15 cellular contexts compared by ENCODE assay signal in the genomic region with DNA sequence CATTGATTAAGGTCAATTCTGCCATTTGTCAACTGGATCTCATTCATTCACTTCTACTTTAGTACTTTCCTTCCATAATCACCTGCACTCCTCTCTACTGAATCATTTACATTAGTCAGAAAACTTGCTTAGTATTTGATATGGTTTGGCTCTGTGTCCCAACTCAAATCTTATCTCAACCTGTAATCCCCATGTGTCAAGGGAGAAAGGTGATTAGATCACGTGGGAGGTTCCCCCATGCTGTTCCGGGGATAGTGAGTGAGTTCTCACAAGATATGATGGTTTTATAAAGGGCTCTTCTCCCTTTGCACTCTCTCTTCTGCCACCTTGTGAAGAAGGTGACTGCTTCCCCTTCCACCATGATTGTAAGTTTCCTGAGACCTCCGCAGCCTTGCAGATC. TPM values are rescaled to one million over a fixed set of nuclear protein-coding genes. Genes with fewer than 3 reads are reported as not detected.
A peak's percentile ranks its signal among the peaks of the same experiment; 100 is the strongest.
DNase-seq lines count a peak whose midpoint lies in the region; ATAC-seq and TF ChIP-seq lines count a peak whose summit lies in the region.
"Had no signal": no experiment of that assay in that cellular context is flagged by ENCODE, and none has a peak within 500 bp of the region (broad histone marks: within the 10 kb centered on the region; RNA-seq: fewer than 3 reads in every experiment).

No MANE protein-coding gene starts in this region.

- no peaks in the 10 kb centered on the region for H3K79me1 ChIP-seq in mesendoderm (ENCODE audit: low read length)

- H3K36me3 Mint-ChIP-seq in Caco-2 (ENCODE audit: insufficient read depth, unreplicated experiment) (no peaks in the 10 kb centered on the region), endodermal cell (ENCODE audit: low read depth) (no peaks in the 10 kb centered on the region)

- H3K9ac ChIP-seq in endodermal cell (ENCODE audit: extremely low read depth, low read length, poor library complexity, severe bottlenecking) (no peak overlapping the region), mesendoderm (ENCODE audit: low read length) (no peak overlapping the region)
- H3K9ac ChIP-seq: BLaER1 treated with 17β-estradiol and CSF1 and Interleukin-3, amounts not matched to agents 10 nM and 100 nM; GM23248 had no signal

- H3K4me1 ChIP-seq in Caco-2 = peaks cover 58% of the 10 kb centered on the region
- H3K4me1 ChIP-seq in RWPE2 (ENCODE audit: insufficient read depth, poor library complexity, severe bottlenecking) = peaks cover 25% of the 10 kb centered on the region
- H3K4me1 ChIP-seq in endodermal cell (ENCODE audit: control insufficient read depth, insufficient read depth, low read length) = peaks cover 2% of the 10 kb centered on the region
- H3K4me1 ChIP-seq in mesendoderm (ENCODE audit: control insufficient read depth, low read depth, low read length) = peaks cover 2% of the 10 kb centered on the region

- H3K4me3 ChIP-seq in Caco-2 (ENCODE audit: low read depth, low read length) (no peak overlapping the region), RWPE2 (ENCODE audit: severe bottlenecking) (no peak overlapping the region), endodermal cell (ENCODE audit: low read length) (no peak overlapping the region), mesendoderm (ENCODE audit: low read length) (no peak overlapping the region)
- H3K4me3 ChIP-seq: BLaER1 treated with 17β-estradiol and CSF1 and Interleukin-3, amounts not matched to agents 10 nM and 100 nM; GM23248 had no signal

- H3K23ac ChIP-seq in mesendoderm (ENCODE audit: low read length) = no peak overlapping the region

- DNase-seq in Caco-2 (no peak), RWPE2 (ENCODE audit: low spot score) (no peak), endodermal cell (peak; percentile 76), mesendoderm (peak; percentile 85), NCI-H345 (lab: John Stamatoyannopoulos, UW) (no peak)
- DNase-seq: ACHN; Calu3; CD4-positive, CD25-positive, alpha-beta regulatory T cell; DMS 273 treated with DMSO at 0.1 percent for 48 hours; GM23248; IMR-90 had no signal

- WGBS in endodermal cell (ENCODE audit: insufficient coverage in 1 of 2, insufficient read length in 1 of 2), 2 experiments = 48 to 64% methylated on average over 2 to 3 of the region's 3 CpGs
- no CpG with 5 or more reads among the region's 3 CpGs for WGBS in mesendoderm (ENCODE audit: extremely low coverage, insufficient coverage, low lambda C conversion rate)

- H3K18ac ChIP-seq in mesendoderm (ENCODE audit: low read length) = no peak overlapping the region

- H3K27ac ChIP-seq in RWPE2 (ENCODE audit: poor library complexity, severe bottlenecking) (peak overlapping the region; percentile 59), endodermal cell (ENCODE audit: low read depth, low read length) (no peak overlapping the region), mesendoderm (ENCODE audit: low read depth, low read length) (no peak overlapping the region)
- H3K27ac ChIP-seq: BLaER1 treated with 17β-estradiol and CSF1 and Interleukin-3, amounts not matched to agents 10 nM and 100 nM; GM23248 had no signal

- TF ChIP-seq CTCF in Caco-2 (IDR thresholded peaks at IDR 0.05; ENCODE audit: insufficient read depth in 1 of 2, low read depth in 1 of 2, low read length in 1 of 2, severe bottlenecking in 1 of 2, unreplicated experiment in 1 of 2) (no peak), RWPE2 (IDR thresholded peaks at IDR 0.05; ENCODE audit: poor library complexity, severe bottlenecking) (no peak), endodermal cell (conservative IDR thresholded peaks at IDR 0.05) (peak; percentile 28)

- CTCF ChIA-PET in Caco-2 (lab: Charles Lee) = no interaction called here

- H3K27me3 ChIP-seq in Caco-2 (replicated peaks; ENCODE audit: control insufficient read depth, insufficient read depth, low read length) (no peaks in the 10 kb centered on the region), RWPE2 (ENCODE audit: insufficient read depth, poor library complexity, severe bottlenecking) (no peaks in the 10 kb centered on the region), endodermal cell (ENCODE audit: control insufficient read depth, insufficient read depth, low read length, poor library complexity, severe bottlenecking) (peaks cover 36% of the 10 kb centered on the region), mesendoderm (ENCODE audit: insufficient read depth, low read length, poor library complexity) (no peaks in the 10 kb centered on the region)
- H3K27me3 ChIP-seq: BLaER1 treated with 17β-estradiol and CSF1 and Interleukin-3, amounts not matched to agents 10 nM and 100 nM had no signal

- no peak overlapping the region for H2BK5ac ChIP-seq in mesendoderm (ENCODE audit: low read length)

- no peak overlapping the region for H4K8ac ChIP-seq in mesendoderm (ENCODE audit: low read depth, low read length)

- intact Hi-C loops in Caco-2 (cut with micrococcal nuclease; ENCODE audit: unreplicated experiment) = no loop called here

- no peak overlapping the region for H2BK120ac ChIP-seq in mesendoderm (ENCODE audit: low read depth, low read length)

- no peak overlapping the region for H2AK5ac ChIP-seq in mesendoderm (ENCODE audit: low read length)

- H3K4me3 Mint-ChIP-seq in Caco-2 (ENCODE audit: unreplicated experiment) (no peak overlapping the region), endodermal cell (no peak overlapping the region)

- H3K36me3 ChIP-seq in Caco-2 (ENCODE audit: control insufficient read depth, insufficient read depth, low read length) = no peaks in the 10 kb centered on the region
- H3K36me3 ChIP-seq in RWPE2 (ENCODE audit: low read depth) = no peaks in the 10 kb centered on the region
- H3K36me3 ChIP-seq in endodermal cell (ENCODE audit: control insufficient read depth, insufficient read depth, low read length) = no peaks in the 10 kb centered on the region
- H3K36me3 ChIP-seq in mesendoderm (ENCODE audit: control insufficient read depth, insufficient read depth, low read length) = no peaks in the 10 kb centered on the region
- H3K36me3 ChIP-seq: BLaER1 treated with 17β-estradiol and CSF1 and Interleukin-3, amounts not matched to agents 10 nM and 100 nM had no signal

- no TSS peak for BruUV-seq in Caco-2 (replicated peaks; lab: Mats Ljungman, UMichigan)

- peak overlapping the region; percentile 34 for H3K27ac Mint-ChIP-seq in Caco-2 (ENCODE audit: unreplicated experiment)
- peak overlapping the region; percentile 3 for H3K27ac Mint-ChIP-seq in endodermal cell
- H3K27ac Mint-ChIP-seq: CD4-positive, CD25-positive, alpha-beta regulatory T cell had no signal

- H3K27me3 Mint-ChIP-seq in Caco-2 (ENCODE audit: insufficient read depth, unreplicated experiment) = no peaks in the 10 kb centered on the region
- H3K27me3 Mint-ChIP-seq in endodermal cell (ENCODE audit: insufficient read depth) = peaks cover 41% of the 10 kb centered on the region

- H3K4ac ChIP-seq in mesendoderm (ENCODE audit: low read depth, low read length) = no peak overlapping the region

- H3K56ac ChIP-seq in mesendoderm (ENCODE audit: low read length) = no peak overlapping the region

- peaks cover 44% of the 10 kb centered on the region for H3K4me1 Mint-ChIP-seq in Caco-2 (ENCODE audit: low read depth, unreplicated experiment)
- H3K4me1 Mint-ChIP-seq in endodermal cell = peaks cover 37% of the 10 kb centered on the region

- ATAC-seq in RWPE2 (ENCODE audit: low read depth) = no peak
- no peak for ATAC-seq in HG02970 (IDR thresholded peaks at IDR 0.05; ENCODE audit: low FRiP score, unreplicated experiment)
- no peak for ATAC-seq in GM19463 (IDR thresholded peaks at IDR 0.05; ENCODE audit: unreplicated experiment)
- ATAC-seq: HCT116 had no signal

- H3K79me2 ChIP-seq in mesendoderm (ENCODE audit: control insufficient read depth, insufficient read depth, low read length) = no peaks in the 10 kb centered on the region

- H3K4me2 ChIP-seq in mesendoderm (ENCODE audit: low read length) = no peak overlapping the region
- H3K4me2 ChIP-seq: BLaER1 treated with 17β-estradiol and CSF1 and Interleukin-3, amounts not matched to agents 10 nM and 100 nM had no signal

- H3K9me3 Mint-ChIP-seq in Caco-2 (ENCODE audit: unreplicated experiment) (no peaks in the 10 kb centered on the region), endodermal cell (peaks cover 9% of the 10 kb centered on the region)

- H3K9me3 ChIP-seq in Caco-2 = peaks cover 4% of the 10 kb centered on the region; the same call in 1 of the 2 replicates
- H3K9me3 ChIP-seq in RWPE2 (ENCODE audit: severe bottlenecking) = no peaks in the 10 kb centered on the region
- peaks cover 5% of the 10 kb centered on the region for H3K9me3 ChIP-seq in endodermal cell (ENCODE audit: control insufficient read depth, low read length)

- H4K5ac ChIP-seq in mesendoderm (ENCODE audit: low read length) = no peak overlapping the region

- POLR2A ChIA-PET in Caco-2 (lab: Charles Lee) = no interaction called here

- no peak overlapping the region for H2BK15ac ChIP-seq in mesendoderm (replicated peaks; ENCODE audit: low read depth)

RNA-seq across cellular contexts. Expression of a gene that starts 23.7 kb away (rescaled TPM):
- total RNA-seq in Caco-2 (2022) (25.0 and 26.7 TPM in 2 replicates), endodermal cell (10 to 100 TPM; 20.0 to 22.4 TPM)
- 20.5 TPM for polyA plus RNA-seq in endodermal cell (2013, experiment 1 of 2)
- 19.2 TPM for polyA plus RNA-seq in endodermal cell (2013, experiment 2 of 2)
- 26.9 TPM for polyA plus RNA-seq in mesendoderm (2013, experiment 1 of 2)
- 26.0 TPM for polyA plus RNA-seq in mesendoderm (2013, experiment 2 of 2)

Comparison
In these comparisons a context has a peak if more than half of its experiments do, and no peak if none do; other contexts are left out.
1. DNase-seq: peak in endodermal cell (single experiment) and mesendoderm (single experiment); none in Caco-2 (0 of 2), RWPE2 (single experiment) and NCI-H345 (single experiment).